Comparison of ENCODE assay signal across 32 cellular contexts in the genomic region with DNA sequence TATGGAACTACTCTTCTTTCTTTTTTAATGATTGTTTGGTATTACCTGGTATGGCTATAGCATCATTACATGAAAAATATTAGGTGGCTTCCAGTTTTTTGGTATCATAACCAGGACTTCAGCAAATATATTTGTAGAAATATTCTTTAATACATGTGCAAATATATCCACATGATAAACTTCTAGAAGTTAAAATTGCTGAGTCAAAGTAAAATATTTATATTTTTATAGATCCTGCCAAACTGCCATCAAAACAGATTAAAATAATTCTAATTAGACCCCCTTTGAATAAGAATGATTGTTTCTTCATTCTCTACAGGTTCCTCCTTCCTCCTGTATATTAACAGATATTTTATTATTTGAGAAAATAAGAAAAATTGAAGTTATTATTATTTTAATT.
DNase-seq lines count a peak whose midpoint lies in the region; ATAC-seq, FAIRE-seq and TF ChIP-seq lines count a peak whose summit lies in the region.
"Had no signal": no experiment of that assay in that cellular context is flagged by ENCODE, and none has a peak within 500 bp of the region (broad histone marks: within the 10 kb centered on the region; RNA-seq: fewer than 3 reads in every experiment).

No MANE protein-coding gene starts in this region.

- no peak overlapping the region for H2BK15ac ChIP-seq in IMR-90 (ENCODE audit: low read depth, low read length)

- POLR2A ChIA-PET in HepG2 (lab: Yijun Ruan, JAX) (no interaction called here), IMR-90 (lab: Charles Lee; ENCODE audit: unreplicated experiment) (no interaction called here), K562 (lab: Yijun Ruan, JAX) (no interaction called here)

- H3K36me3 ChIP-seq in HepG2 (replicated peaks in 1 of 2; ENCODE audit: control insufficient read depth in 1 of 2, insufficient read depth in 2 of 2, low read length in 2 of 2), result no peaks in the 10 kb centered on the region
- no peaks in the 10 kb centered on the region for H3K36me3 ChIP-seq in right lobe of liver
- H3K36me3 ChIP-seq in IMR-90 (ENCODE audit: control insufficient read depth, insufficient read depth, low read length), result no peaks in the 10 kb centered on the region
- H3K36me3 ChIP-seq in K562 (ENCODE audit: control insufficient read depth, insufficient read depth, low read length), result peaks cover 23% of the 10 kb centered on the region; the same call in 2 of the 3 replicates
- H3K36me3 ChIP-seq: BE2C; BLaER1; BLaER1 treated with 17β-estradiol and CSF1 and Interleukin-3, amounts not matched to agents 10 nM and 100 nM had no signal

- no peak overlapping the region for H3K9ac ChIP-seq in HepG2 (ENCODE audit: insufficient read depth, low read depth, low read length)
- H3K9ac ChIP-seq in IMR-90 (ENCODE audit: low read depth, low read length), result no peak overlapping the region
- no peak overlapping the region for H3K9ac ChIP-seq in K562 (ENCODE audit: insufficient read depth in 1 of 2, low read depth in 2 of 2, low read length in 2 of 2)
- H3K9ac ChIP-seq: BLaER1; BLaER1 treated with 17β-estradiol and CSF1 and Interleukin-3, amounts not matched to agents 10 nM and 100 nM had no signal

- no peak for TF ChIP-seq POLR2A in HepG2 (IDR thresholded peaks at IDR 0.05; ENCODE audit: insufficient read depth in 1 of 2, low read depth in 2 of 2, low read length in 2 of 2)
- no peak for TF ChIP-seq POLR2A in right lobe of liver (IDR thresholded peaks at IDR 0.05)
- TF ChIP-seq POLR2A in IMR-90 (IDR thresholded peaks at IDR 0.05; ENCODE audit: low read depth, low read length), result no peak
- no peak for TF ChIP-seq POLR2A in K562 (conservative IDR thresholded peaks at IDR 0.05)

- no peak overlapping the region for H3K27ac ChIP-seq in HepG2 (ENCODE audit: extremely low read length, insufficient read depth, low read length)
- no peak overlapping the region for H3K27ac ChIP-seq in right lobe of liver
- no peak overlapping the region for H3K27ac ChIP-seq in IMR-90 (ENCODE audit: insufficient read depth, low read length)
- no peak overlapping the region for H3K27ac ChIP-seq in K562 (ENCODE audit: extremely low read depth, low read depth, low read length)
- H3K27ac ChIP-seq: 22Rv1; A549; BLaER1; BLaER1 treated with 17β-estradiol and CSF1 and Interleukin-3, amounts not matched to agents 10 nM and 100 nM; C4-2B had no signal

- peaks cover 15% of the 10 kb centered on the region for H3K9me3 ChIP-seq in HepG2 (ENCODE audit: low read length)
- H3K9me3 ChIP-seq in right lobe of liver, result no peaks in the 10 kb centered on the region
- H3K9me3 ChIP-seq in IMR-90 (ENCODE audit: control insufficient read depth, insufficient read depth, low read length), result no peaks in the 10 kb centered on the region; the same call in 1 of the 2 replicates
- peaks cover 12% of the 10 kb centered on the region for H3K9me3 ChIP-seq in K562 (replicated peaks; ENCODE audit: control insufficient read depth, insufficient read depth, low read depth, low read length)
- H3K9me3 ChIP-seq: A549, BE2C, Caco-2 had no signal

- no peak overlapping the region for H4K91ac ChIP-seq in IMR-90 (ENCODE audit: insufficient read depth, low read depth, low read length)

- H3K4me2 ChIP-seq in HepG2 (ENCODE audit: low read depth, low read length), result no peak overlapping the region
- no peak overlapping the region for H3K4me2 ChIP-seq in IMR-90 (ENCODE audit: low read depth, low read length)
- H3K4me2 ChIP-seq in K562 (ENCODE audit: insufficient read depth, low read length), result no peak overlapping the region
- H3K4me2 ChIP-seq: A549; BLaER1; BLaER1 treated with 17β-estradiol and CSF1 and Interleukin-3, amounts not matched to agents 10 nM and 100 nM had no signal

- no peak overlapping the region for H2AK9ac ChIP-seq in IMR-90 (replicated peaks; ENCODE audit: low read depth, low read length, poor library complexity)

- TF ChIP-seq RAD21 in HepG2 (CRISPR knock-in tag; IDR thresholded peaks at IDR 0.05) (no peak), IMR-90 (IDR thresholded peaks at IDR 0.05; ENCODE audit: low read length) (no peak), K562 (CRISPR knock-in tag; conservative IDR thresholded peaks at IDR 0.05 in 1 of 2, IDR thresholded peaks at IDR 0.05 in 1 of 2) (no peak)

- H3K4me3 ChIP-seq in HepG2 (replicated peaks in 1 of 3; ENCODE audit: insufficient read depth in 1 of 3, low read depth in 2 of 3, low read length in 3 of 3), result no peak overlapping the region
- H3K4me3 ChIP-seq in right lobe of liver, result no peak overlapping the region
- no peak overlapping the region for H3K4me3 ChIP-seq in IMR-90 (ENCODE audit: insufficient read depth, low read depth, low read length)
- H3K4me3 ChIP-seq in K562, result no peak overlapping the region
- H3K4me3 ChIP-seq: A549; BLaER1; BLaER1 treated with 17β-estradiol and CSF1 and Interleukin-3, amounts not matched to agents 10 nM and 100 nM had no signal

- DNase-seq in HepG2 (ENCODE audit: low spot score), result no peak
- no peak for DNase-seq in right lobe of liver
- no peak for DNase-seq in IMR-90
- no peak for DNase-seq in K562 (ENCODE audit: extremely low read depth in 1 of 4, low spot score in 3 of 4)
- DNase-seq in SW 1271 (lab: John Stamatoyannopoulos, UW), result no peak
- DNase-seq in UCSD-AML1 (lab: John Stamatoyannopoulos, UW; ENCODE audit: unreplicated experiment), result no peak
- DNase-seq: 8988T; ACHN; AML-193; BE2C; C1 segment of cervical spinal cord; Caco-2; Calu3; CD4-positive, alpha-beta memory T cell; CD4-positive, alpha-beta T cell; CD4-positive, CD25-positive, alpha-beta regulatory T cell; CD8-positive, alpha-beta memory T cell; CD8-positive, alpha-beta T cell; COR-L47; DMS 273 treated with DMSO at 0.1 percent for 48 hours; DMS153; DMS53; DMS79; DMS79 treated with DMSO at 0.1 percent for 48 hours; DND-41; EL had no signal

- dilution Hi-C loops in IMR-90 (cut with HindIII; ENCODE audit: low sequenced_read_pairs, unreplicated experiment), result no loop called here

- H4K8ac ChIP-seq in IMR-90 (ENCODE audit: low read depth in 2 of 2, low read length in 2 of 2), result no peak overlapping the region

- H3K14ac ChIP-seq in IMR-90 (replicated peaks; ENCODE audit: low read depth, low read length), result no peak overlapping the region

- H3K4ac ChIP-seq in IMR-90 (ENCODE audit: low read depth, low read length), result no peak overlapping the region

- no peak overlapping the region for H2AK5ac ChIP-seq in IMR-90 (ENCODE audit: low read depth, low read length)

- no peaks in the 10 kb centered on the region for H3K79me1 ChIP-seq in IMR-90 (ENCODE audit: low read depth in 1 of 2, low read length in 2 of 2)

- in situ Hi-C loops in HepG2 (cut with HindIII; ENCODE audit: extremely low pct_ligation_motif_present, low pct_unique_long_range_greater_than_20kb), result no loop called here
- in situ Hi-C loops in IMR-90 (cut with MboI; ENCODE audit: low sequenced_read_pairs), result no loop called here
- in situ Hi-C loops in K562 (cut with MboI), result no loop called here

- H2BK5ac ChIP-seq in IMR-90 (ENCODE audit: low read depth, low read length, poor library complexity, severe bottlenecking), result no peak overlapping the region

- no peak overlapping the region for H4K5ac ChIP-seq in IMR-90 (ENCODE audit: low read depth, low read length)

- no peak overlapping the region for H3K23ac ChIP-seq in IMR-90 (ENCODE audit: low read depth, low read length)

- H3K27me3 ChIP-seq in HepG2 (ENCODE audit: control insufficient read depth in 1 of 2, insufficient read depth in 2 of 2, low read length in 2 of 2) (no peaks in the 10 kb centered on the region), right lobe of liver (no peaks in the 10 kb centered on the region), IMR-90 (ENCODE audit: control insufficient read depth, insufficient read depth, low read length) (no peaks in the 10 kb centered on the region), K562 (ENCODE audit: control insufficient read depth in 2 of 2, insufficient read depth in 2 of 2, low read length in 2 of 2) (no peaks in the 10 kb centered on the region)
- H3K27me3 ChIP-seq: BE2C; BLaER1; BLaER1 treated with 17β-estradiol and CSF1 and Interleukin-3, amounts not matched to agents 10 nM and 100 nM had no signal

- no peak overlapping the region for H2BK20ac ChIP-seq in IMR-90 (ENCODE audit: low read depth, low read length)

- no peak overlapping the region for H2BK120ac ChIP-seq in IMR-90 (ENCODE audit: low read depth, low read length)

- no peak overlapping the region for H3K56ac ChIP-seq in IMR-90 (ENCODE audit: extremely low read depth, insufficient read depth, low read length)

- no peak overlapping the region for H2AFZ ChIP-seq in HepG2 (ENCODE audit: low read length)
- no peak overlapping the region for H2AFZ ChIP-seq in IMR-90 (replicated peaks; ENCODE audit: low read length, poor library complexity)
- H2AFZ ChIP-seq in K562 (ENCODE audit: low read depth, low read length), result no peak overlapping the region

- CTCF ChIA-PET in HepG2 (lab: Yijun Ruan, JAX; ENCODE audit: low intra/inter-chr PET ratio, low total read pairs), result no interaction called here
- CTCF ChIA-PET in IMR-90 (lab: Yijun Ruan, JAX), result no interaction called here
- CTCF ChIA-PET in K562 (lab: Yijun Ruan, JAX; ENCODE audit: low intra/inter-chr PET ratio), result interaction anchor here (0.6 kb wide), 1 partner anchor 130 kb away, joined by 3 read pairs; no protein-coding TSS in a partner anchor

- TF ChIP-seq CTCF in HepG2 (CRISPR knock-in tag; IDR thresholded peaks at IDR 0.05) (no peak), right lobe of liver (IDR thresholded peaks at IDR 0.05) (no peak), IMR-90 (conservative IDR thresholded peaks at IDR 0.05; ENCODE audit: low read depth, low read length) (no peak), K562 (IDR thresholded peaks at IDR 0.05 in 2 of 3, conservative IDR thresholded peaks at IDR 0.05 in 1 of 3; ENCODE audit: insufficient read depth in 2 of 3, low read depth in 1 of 3, low read length in 3 of 3) (no peak)

- BruUV-seq in HepG2 (replicated peaks; lab: Mats Ljungman, UMichigan), result no TSS peak
- BruUV-seq in IMR-90 (replicated peaks; lab: Mats Ljungman, UMichigan), result no TSS peak
- no TSS peak for BruUV-seq in K562 (replicated peaks; lab: Mats Ljungman, UMichigan)

- FAIRE-seq in HepG2 (lab: Jason Lieb, UNC), result no peak
- no peak for FAIRE-seq in K562 (lab: Jason Lieb, UNC)
- FAIRE-seq: A204.1, A549 had no signal

- ATAC-seq in HepG2, result no peak
- ATAC-seq in right lobe of liver, result no peak
- no peak for ATAC-seq in IMR-90 (ENCODE audit: low read depth)
- ATAC-seq in K562, result no peak
- ATAC-seq: A549; CD8-positive, alpha-beta T cell had no signal

- H3K79me2 ChIP-seq in HepG2 (ENCODE audit: insufficient read depth, low read length) (no peaks in the 10 kb centered on the region), K562 (ENCODE audit: control insufficient read depth, insufficient read depth, low read length) (peaks cover 62% of the 10 kb centered on the region)

- H3K9me1 ChIP-seq in IMR-90 (ENCODE audit: insufficient read depth, low read length), result no peaks in the 10 kb centered on the region
- no peaks in the 10 kb centered on the region for H3K9me1 ChIP-seq in K562 (ENCODE audit: control insufficient read depth, insufficient read depth, low read length)

- H3K18ac ChIP-seq in IMR-90 (ENCODE audit: low read depth, low read length), result no peak overlapping the region

- H3K4me1 ChIP-seq in HepG2 (ENCODE audit: insufficient read depth, low read length) (no peaks in the 10 kb centered on the region), right lobe of liver (no peaks in the 10 kb centered on the region), IMR-90 (ENCODE audit: control insufficient read depth, insufficient read depth, low read length) (no peaks in the 10 kb centered on the region), K562 (replicated peaks in 1 of 2; ENCODE audit: control insufficient read depth in 2 of 2, insufficient read depth in 2 of 2, low read length in 2 of 2) (no peaks in the 10 kb centered on the region)
- H3K4me1 ChIP-seq: A549; BE2C; BLaER1; BLaER1 treated with 17β-estradiol and CSF1 and Interleukin-3, amounts not matched to agents 10 nM and 100 nM; Caco-2 had no signal

- TF ChIP-seq EP300 in HepG2 (IDR thresholded peaks at IDR 0.05; ENCODE audit: low read depth in 2 of 2, low read length in 2 of 2), result no peak
- no peak for TF ChIP-seq EP300 in HepG2 (CRISPR knock-in tag; IDR thresholded peaks at IDR 0.05; ENCODE audit: borderline replicate concordance)
- TF ChIP-seq EP300 in K562 (IDR thresholded peaks at IDR 0.05; ENCODE audit: low read length), result no peak

- no peaks in the 10 kb centered on the region for H4K20me1 ChIP-seq in HepG2 (ENCODE audit: insufficient read depth, low read length)
- no peaks in the 10 kb centered on the region for H4K20me1 ChIP-seq in IMR-90 (ENCODE audit: insufficient read depth, low read length)
- no peaks in the 10 kb centered on the region for H4K20me1 ChIP-seq in K562 (replicated peaks; ENCODE audit: control insufficient read depth, insufficient read depth, low read length)
- H4K20me1 ChIP-seq: BLaER1; BLaER1 treated with 17β-estradiol and CSF1 and Interleukin-3, amounts not matched to agents 10 nM and 100 nM had no signal

- intact Hi-C loops in HepG2 (cut with micrococcal nuclease; ENCODE audit: unreplicated experiment), result no loop called here
- intact Hi-C loops in right lobe of liver (cut with DNase I), result no loop called here
- intact Hi-C loops in IMR-90 (cut with micrococcal nuclease), result no loop called here
- intact Hi-C loops in K562 (cut with micrococcal nuclease), result no loop called here

Comparison
In these comparisons a context has a peak if more than half of its experiments do, and no peak if none do; other contexts are left out.
1. Of the 241 proteins assayed by ChIP-seq in both HepG2 and K562: peak only in HepG2: MAFF; only in K562: none; in both: none; in neither: 239; mixed calls (peak in some experiments, not most) for 1.